ENCODE assay signal across 1 cellular context in genomic region chr4:9155101-9155886, GRCh38.
TF ChIP-seq lines count a peak whose summit lies in the region.

No MANE protein-coding gene starts in this region.

TF ChIP-seq in HepG2, 621 proteins besides CTCF, POLR2A, EP300 and RAD21:
- peak; percentile 83 for TF ChIP-seq FOSL2 (CRISPR knock-in tag; IDR thresholded peaks at IDR 0.05)
